In genomic region chr10:32139223-32140073, GRCh38 we compare ENCODE assay signal across 8 cellular contexts.
DNase-seq lines count a peak whose midpoint lies in the region; ATAC-seq and TF ChIP-seq lines count a peak whose summit lies in the region.

No MANE protein-coding gene starts in this region.

- DNase-seq in A673 (ENCODE audit: low spot score): peak; percentile 98
- peak; percentile 44 for DNase-seq in SKM-1 treated with dmso at 0.1 percent for 144 hours (lab: John Stamatoyannopoulos, UW; ENCODE audit: unreplicated experiment)
- peak; percentile 93 for DNase-seq in fibroblast of peridontal ligament (ENCODE audit: extremely low read depth)
- DNase-seq in nephron progenitor cell: peak; percentile 9
- DNase-seq in DMS79 treated with DMSO at 0.1 percent for 48 hours (lab: John Stamatoyannopoulos, UW): no peak

- intact Hi-C loops in A673 (cut with micrococcal nuclease; ENCODE audit: unreplicated experiment): no loop called here

- no peaks in the 10 kb centered on the region for H3K27me3 ChIP-seq in A673 (replicated peaks; ENCODE audit: insufficient read depth, low read depth, low read length, poor library complexity)

- ATAC-seq in HG03175 (IDR thresholded peaks at IDR 0.05; ENCODE audit: unreplicated experiment) (no peak), GM18517 (IDR thresholded peaks at IDR 0.05; ENCODE audit: unreplicated experiment) (no peak)

- no peaks in the 10 kb centered on the region for H3K36me3 Mint-ChIP-seq in nephron progenitor cell (ENCODE audit: low read depth)

- CTCF ChIA-PET in A673 (lab: Charles Lee): no interaction called here
- CTCF ChIA-PET in HEK293 (lab: Yijun Ruan, JAX): interaction anchor here (0.6 kb wide), 2 partner anchors 18 to 50 kb away, joined by 3 to 5 read pairs; no protein-coding TSS in a partner anchor

- no TSS peak for BruUV-seq in A673 (replicated peaks; lab: Mats Ljungman, UMichigan)

- H3K9me3 ChIP-seq in A673 (ENCODE audit: low read depth, low read length, poor library complexity, severe bottlenecking): no peaks in the 10 kb centered on the region
- no peaks in the 10 kb centered on the region for H3K9me3 ChIP-seq in HEK293 (ENCODE audit: control insufficient read depth, insufficient read depth, low read depth, low read length)

- H3K4me3 ChIP-seq in A673 (ENCODE audit: low read depth, low read length, poor library complexity, severe bottlenecking) (no peak overlapping the region), HEK293 (ENCODE audit: low read depth, low read length) (no peak overlapping the region)

- no peaks in the 10 kb centered on the region for H3K36me3 ChIP-seq in A673 (ENCODE audit: insufficient read depth, low read length, poor library complexity, severe bottlenecking)
- no peaks in the 10 kb centered on the region for H3K36me3 ChIP-seq in HEK293 (ENCODE audit: control insufficient read depth in 2 of 2, insufficient read depth in 1 of 2, low read length in 2 of 2)

- POLR2A ChIA-PET in A673 (lab: Charles Lee; ENCODE audit: low non-redundant PET) (no interaction called here), HEK293 (lab: Yijun Ruan, JAX) (interaction anchor here (1.3 kb wide), 1 partner anchor 11 kb away, joined by 7 read pairs; no protein-coding TSS in a partner anchor)

- no peak overlapping the region for H3K4me3 Mint-ChIP-seq in nephron progenitor cell

- peaks cover 8% of the 10 kb centered on the region for H3K4me1 Mint-ChIP-seq in nephron progenitor cell

- H3K27ac ChIP-seq in A673 (ENCODE audit: low read depth, low read length, poor library complexity, severe bottlenecking) (peak overlapping the region; percentile 54), HEK293 (ENCODE audit: extremely low read depth, low read depth, low read length) (no peak overlapping the region)

- peaks cover 3% of the 10 kb centered on the region for H3K27me3 Mint-ChIP-seq in nephron progenitor cell (ENCODE audit: low read depth, poor library complexity)

- H3K4me1 ChIP-seq in A673 (ENCODE audit: insufficient read depth, low read length, poor library complexity, severe bottlenecking): peaks cover 20% of the 10 kb centered on the region
- H3K4me1 ChIP-seq in HEK293 (ENCODE audit: control insufficient read depth, insufficient read depth, low read length): peaks cover 2% of the 10 kb centered on the region; the same call in 1 of the 2 replicates

- TF ChIP-seq CTCF in A673 (conservative IDR thresholded peaks at IDR 0.05; ENCODE audit: low read depth, low read length): no peak
- TF ChIP-seq CTCF in HEK293 (tag by site-specific recombination; IDR thresholded peaks at IDR 0.05): no peak
- no peak for TF ChIP-seq CTCF in nephron progenitor cell (IDR thresholded peaks at IDR 0.05)

- no peak overlapping the region for H3K27ac Mint-ChIP-seq in nephron progenitor cell

- no peaks in the 10 kb centered on the region for H3K9me3 Mint-ChIP-seq in nephron progenitor cell

TF ChIP-seq in HEK293, 187 proteins besides CTCF, POLR2A, EP300 and RAD21 (continues in another document):
- TF ChIP-seq ZNF777 (tag by site-specific recombination; IDR thresholded peaks at IDR 0.05; ENCODE audit: borderline replicate concordance): no peak
- TF ChIP-seq SP3 (tag by site-specific recombination; IDR thresholded peaks at IDR 0.05): peak; percentile 44; the same call in 1 of the 2 replicates
- TF ChIP-seq ZNF792 (tag by site-specific recombination; IDR thresholded peaks at IDR 0.05): no peak
- TF ChIP-seq, protein P1, sequence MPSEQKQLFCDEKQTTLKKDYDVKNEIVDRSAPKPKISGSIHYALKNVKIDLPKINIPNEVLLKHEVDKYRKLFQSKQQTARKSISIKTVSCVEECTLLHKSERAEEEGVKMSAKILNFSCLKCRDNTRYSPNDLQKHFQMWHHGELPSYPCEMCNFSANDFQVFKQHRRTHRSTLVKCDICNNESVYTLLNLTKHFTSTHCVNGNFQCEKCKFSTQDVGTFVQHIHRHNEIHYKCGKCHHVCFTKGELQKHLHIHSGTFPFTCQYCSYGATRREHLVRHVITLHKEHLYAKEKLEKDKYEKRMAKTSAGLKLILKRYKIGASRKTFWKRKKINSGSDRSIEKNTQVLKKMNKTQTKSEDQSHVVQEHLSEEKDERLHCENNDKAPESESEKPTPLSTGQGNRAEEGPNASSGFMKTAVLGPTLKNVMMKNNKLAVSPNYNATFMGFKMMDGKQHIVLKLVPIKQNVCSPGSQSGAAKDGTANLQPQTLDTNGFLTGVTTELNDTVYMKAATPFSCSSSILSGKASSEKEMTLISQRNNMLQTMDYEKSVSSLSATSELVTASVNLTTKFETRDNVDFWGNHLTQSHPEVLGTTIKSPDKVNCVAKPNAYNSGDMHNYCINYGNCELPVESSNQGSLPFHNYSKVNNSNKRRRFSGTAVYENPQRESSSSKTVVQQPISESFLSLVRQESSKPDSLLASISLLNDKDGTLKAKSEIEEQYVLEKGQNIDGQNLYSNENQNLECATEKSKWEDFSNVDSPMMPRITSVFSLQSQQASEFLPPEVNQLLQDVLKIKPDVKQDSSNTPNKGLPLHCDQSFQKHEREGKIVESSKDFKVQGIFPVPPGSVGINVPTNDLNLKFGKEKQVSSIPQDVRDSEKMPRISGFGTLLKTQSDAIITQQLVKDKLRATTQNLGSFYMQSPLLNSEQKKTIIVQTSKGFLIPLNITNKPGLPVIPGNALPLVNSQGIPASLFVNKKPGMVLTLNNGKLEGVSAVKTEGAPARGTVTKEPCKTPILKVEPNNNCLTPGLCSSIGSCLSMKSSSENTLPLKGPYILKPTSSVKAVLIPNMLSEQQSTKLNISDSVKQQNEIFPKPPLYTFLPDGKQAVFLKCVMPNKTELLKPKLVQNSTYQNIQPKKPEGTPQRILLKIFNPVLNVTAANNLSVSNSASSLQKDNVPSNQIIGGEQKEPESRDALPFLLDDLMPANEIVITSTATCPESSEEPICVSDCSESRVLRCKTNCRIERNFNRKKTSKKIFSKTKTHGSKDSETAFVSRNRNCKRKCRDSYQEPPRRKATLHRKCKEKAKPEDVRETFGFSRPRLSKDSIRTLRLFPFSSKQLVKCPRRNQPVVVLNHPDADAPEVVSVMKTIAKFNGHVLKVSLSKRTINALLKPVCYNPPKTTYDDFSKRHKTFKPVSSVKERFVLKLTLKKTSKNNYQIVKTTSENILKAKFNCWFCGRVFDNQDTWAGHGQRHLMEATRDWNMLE (tag by site-specific recombination; conservative IDR thresholded peaks at IDR 0.05; ENCODE audit: low read depth): 0 out of 2 replicates have a peak, but pooled peaks have one; percentile 49
- TF ChIP-seq ZNF830 (tag by site-specific recombination; IDR thresholded peaks at IDR 0.05; ENCODE audit: low read depth): no peak
- TF ChIP-seq ZNF354C (tag by site-specific recombination; IDR thresholded peaks at IDR 0.05; ENCODE audit: borderline replicate concordance, low read depth): no peak
- TF ChIP-seq ZNF19 (tag by site-specific recombination; IDR thresholded peaks at IDR 0.05; ENCODE audit: low read depth): no peak
- TF ChIP-seq, protein P2, sequence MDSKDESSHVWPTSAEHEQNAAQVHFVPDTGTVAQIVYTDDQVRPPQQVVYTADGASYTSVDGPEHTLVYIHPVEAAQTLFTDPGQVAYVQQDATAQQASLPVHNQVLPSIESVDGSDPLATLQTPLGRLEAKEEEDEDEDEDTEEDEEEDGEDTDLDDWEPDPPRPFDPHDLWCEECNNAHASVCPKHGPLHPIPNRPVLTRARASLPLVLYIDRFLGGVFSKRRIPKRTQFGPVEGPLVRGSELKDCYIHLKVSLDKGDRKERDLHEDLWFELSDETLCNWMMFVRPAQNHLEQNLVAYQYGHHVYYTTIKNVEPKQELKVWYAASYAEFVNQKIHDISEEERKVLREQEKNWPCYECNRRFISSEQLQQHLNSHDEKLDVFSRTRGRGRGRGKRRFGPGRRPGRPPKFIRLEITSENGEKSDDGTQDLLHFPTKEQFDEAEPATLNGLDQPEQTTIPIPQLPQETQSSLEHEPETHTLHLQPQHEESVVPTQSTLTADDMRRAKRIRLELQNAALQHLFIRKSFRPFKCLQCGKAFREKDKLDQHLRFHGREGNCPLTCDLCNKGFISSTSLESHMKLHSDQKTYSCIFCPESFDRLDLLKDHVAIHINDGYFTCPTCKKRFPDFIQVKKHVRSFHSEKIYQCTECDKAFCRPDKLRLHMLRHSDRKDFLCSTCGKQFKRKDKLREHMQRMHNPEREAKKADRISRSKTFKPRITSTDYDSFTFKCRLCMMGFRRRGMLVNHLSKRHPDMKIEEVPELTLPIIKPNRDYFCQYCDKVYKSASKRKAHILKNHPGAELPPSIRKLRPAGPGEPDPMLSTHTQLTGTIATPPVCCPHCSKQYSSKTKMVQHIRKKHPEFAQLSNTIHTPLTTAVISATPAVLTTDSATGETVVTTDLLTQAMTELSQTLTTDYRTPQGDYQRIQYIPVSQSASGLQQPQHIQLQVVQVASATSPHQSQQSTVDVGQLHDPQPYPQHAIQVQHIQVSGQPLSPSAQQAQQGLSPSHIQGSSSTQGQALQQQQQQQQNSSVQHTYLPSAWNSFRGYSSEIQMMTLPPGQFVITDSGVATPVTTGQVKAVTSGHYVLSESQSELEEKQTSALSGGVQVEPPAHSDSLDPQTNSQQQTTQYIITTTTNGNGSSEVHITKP (tag by site-specific recombination; IDR thresholded peaks at IDR 0.05): peak; percentile 49; the same call in 1 of the 2 replicates
- peak; percentile 81; the same call in 1 of the 2 replicates for TF ChIP-seq ZNF24 (tag by site-specific recombination; IDR thresholded peaks at IDR 0.05)
- TF ChIP-seq ZNF561 (tag by site-specific recombination; IDR thresholded peaks at IDR 0.05; ENCODE audit: borderline replicate concordance): no peak
- TF ChIP-seq ZNF391 (tag by site-specific recombination; IDR thresholded peaks at IDR 0.05; ENCODE audit: borderline replicate concordance, low read depth): 0 out of 2 replicates have a peak, but pooled peaks have one; percentile 26
- TF ChIP-seq ZXDB (tag by site-specific recombination; IDR thresholded peaks at IDR 0.05): peak; percentile 60; the same call in 1 of the 2 replicates
- no peak for TF ChIP-seq ZNF175 (tag by site-specific recombination; IDR thresholded peaks at IDR 0.05)
- TF ChIP-seq ZNF692 (tag by site-specific recombination; IDR thresholded peaks at IDR 0.05): peak; percentile 51; the same call in 1 of the 2 replicates
